In the genomic region with DNA sequence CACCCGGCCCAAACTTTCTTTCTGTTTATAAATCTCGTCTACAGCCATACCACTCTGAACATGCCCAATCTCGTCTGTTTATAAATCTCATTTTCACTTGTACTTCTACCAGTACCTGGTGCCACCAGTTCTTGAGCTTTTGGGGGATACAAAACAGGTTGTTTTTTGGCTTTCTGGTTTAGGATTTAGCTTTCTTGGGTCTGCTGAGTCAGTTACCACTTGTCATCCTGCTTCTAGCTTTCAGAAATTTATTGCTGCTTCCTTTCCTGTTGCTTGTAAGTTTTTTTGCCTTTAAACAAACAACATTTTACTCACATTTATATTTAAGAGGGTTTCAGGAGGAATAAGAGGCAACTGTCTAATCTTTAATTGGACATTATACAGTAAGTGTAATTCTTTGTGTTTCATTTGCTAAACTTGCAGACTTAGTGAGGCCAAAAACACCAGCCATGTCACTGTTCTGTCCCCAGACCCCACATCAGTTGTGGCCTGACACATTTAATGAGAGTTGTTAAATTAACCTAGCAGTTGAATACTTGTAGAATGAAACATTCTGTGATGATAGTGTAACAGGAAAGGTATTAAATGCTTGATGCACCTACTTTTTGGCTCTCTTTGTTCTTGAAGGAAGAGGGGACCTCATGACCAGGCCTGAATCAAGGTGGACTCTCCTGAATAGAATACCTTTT, we compare ENCODE assay signal across 19 cellular contexts. TPM values are rescaled to one million over a fixed set of nuclear protein-coding genes. Genes with fewer than 3 reads are reported as not detected.
A peak's percentile ranks its signal among the peaks of the same experiment; 100 is the strongest.
DNase-seq lines count a peak whose midpoint lies in the region; ATAC-seq and TF ChIP-seq lines count a peak whose summit lies in the region.
"Had no signal": no experiment of that assay in that cellular context is flagged by ENCODE, and none has a peak within 500 bp of the region (broad histone marks: within the 10 kb centered on the region; RNA-seq: fewer than 3 reads in every experiment).

No MANE protein-coding gene starts in this region.

- H3K36me3 ChIP-seq in cardiac muscle cell (peaks cover 2% of the 10 kb centered on the region), endodermal cell (ENCODE audit: control insufficient read depth, insufficient read depth, low read length) (peaks cover 61% of the 10 kb centered on the region)

- peaks cover 30% of the 10 kb centered on the region for H3K36me3 Mint-ChIP-seq in endodermal cell (ENCODE audit: low read depth)

- H3K27me3 Mint-ChIP-seq in endodermal cell (ENCODE audit: insufficient read depth) = no peaks in the 10 kb centered on the region
- H3K27me3 Mint-ChIP-seq: memory B cell had no signal

- ATAC-seq in left cardiac atrium = no peak
- no peak for ATAC-seq in GM19463 (IDR thresholded peaks at IDR 0.05; ENCODE audit: unreplicated experiment)
- ATAC-seq: gastrocnemius medialis, Panc1 had no signal

- H3K4me3 Mint-ChIP-seq in endodermal cell = no peak overlapping the region
- H3K4me3 Mint-ChIP-seq: memory B cell had no signal

- peak overlapping the region; percentile 24 for H3K27ac Mint-ChIP-seq in endodermal cell
- H3K27ac Mint-ChIP-seq: memory B cell had no signal

- H3K27ac ChIP-seq in cardiac muscle cell (peak overlapping the region; percentile 46), VCaP (peak overlapping the region; percentile 77), endodermal cell (ENCODE audit: low read depth, low read length) (no peak overlapping the region)
- H3K27ac ChIP-seq: gastrocnemius medialis had no signal

- peaks cover 9% of the 10 kb centered on the region for H3K9me3 Mint-ChIP-seq in endodermal cell
- H3K9me3 Mint-ChIP-seq: memory B cell had no signal

- intact Hi-C loops in left cardiac atrium (cut with DNase I) = no loop called here

- 91 to 94% methylated on average over 3 of the region's 3 CpGs for WGBS in endodermal cell (ENCODE audit: insufficient coverage in 1 of 2, insufficient read length in 1 of 2), 2 experiments

- no peaks in the 10 kb centered on the region for H3K9me3 ChIP-seq in cardiac muscle cell (ENCODE audit: low read depth)
- H3K9me3 ChIP-seq in endodermal cell (ENCODE audit: control insufficient read depth, low read length) = peaks cover 7% of the 10 kb centered on the region
- H3K9me3 ChIP-seq: gastrocnemius medialis, upper lobe of left lung had no signal

- peaks cover 6% of the 10 kb centered on the region for H3K4me1 Mint-ChIP-seq in endodermal cell

- peaks cover 9% of the 10 kb centered on the region for H3K4me1 ChIP-seq in cardiac muscle cell (ENCODE audit: low read depth)
- H3K4me1 ChIP-seq in endodermal cell (ENCODE audit: control insufficient read depth, insufficient read depth, low read length) = no peaks in the 10 kb centered on the region

- H3K27me3 ChIP-seq in cardiac muscle cell (no peaks in the 10 kb centered on the region), endodermal cell (ENCODE audit: control insufficient read depth, insufficient read depth, low read length, poor library complexity, severe bottlenecking) (no peaks in the 10 kb centered on the region)
- H3K27me3 ChIP-seq: gastrocnemius medialis, upper lobe of left lung had no signal

- H3K4me3 ChIP-seq in cardiac muscle cell = no peak overlapping the region
- no peak overlapping the region for H3K4me3 ChIP-seq in endodermal cell (ENCODE audit: low read length)
- H3K4me3 ChIP-seq: gastrocnemius medialis, upper lobe of left lung had no signal

- TF ChIP-seq CTCF in cardiac muscle cell (IDR thresholded peaks at IDR 0.05; ENCODE audit: low read depth, low read length) (no peak), VCaP (conservative IDR thresholded peaks at IDR 0.05) (no peak), endodermal cell (conservative IDR thresholded peaks at IDR 0.05) (no peak)

- DNase-seq in cardiac muscle cell (ENCODE audit: low read depth in 1 of 2, low spot score in 1 of 2) (no peak), left cardiac atrium (no peak), endodermal cell (no peak), DMS53 treated with DMSO at 0.1 percent for 48 hours (lab: John Stamatoyannopoulos, UW; ENCODE audit: unreplicated experiment) (no peak), retina (no peak), NCI-H446 (lab: John Stamatoyannopoulos, UW) (no peak)
- DNase-seq: activated CD4-positive, CD25-positive, alpha-beta regulatory T cell treated with anti-CD3 and anti-CD28 coated beads, Interleukin-2, amount 50 U/mL, for 72 hours; activated gamma-delta T cell; central memory CD4-positive, alpha-beta T cell; DMS153; gastrocnemius medialis; NCI-H2029; NCI-H526 treated with DMSO at 0.1 percent for 48 hours; stimulated activated CD4-positive, alpha-beta T cell treated with anti-CD3 and anti-CD28 coated beads, Interleukin-4, amount 100 ng/mL, for 4 hours; upper lobe of left lung had no signal

- H3K9ac ChIP-seq in endodermal cell (ENCODE audit: extremely low read depth, low read length, poor library complexity, severe bottlenecking) = no peak overlapping the region

RNA-seq across cellular contexts. Expression of gene NDFIP1, which starts 11.8 kb away (rescaled TPM):
- total RNA-seq in cardiac muscle cell = 83.5 and 134 TPM in 2 replicates
- 78.0 and 84.9 TPM in 2 replicates for polyA plus RNA-seq in cardiac muscle cell
- 10 to 100 TPM; 54.9 to 63.6 TPM for total RNA-seq in left cardiac atrium
- 10 to 100 TPM; 46.2 to 49.0 TPM for total RNA-seq in endodermal cell
- polyA plus RNA-seq in endodermal cell (2013, experiment 1 of 2) = 58.5 TPM
- 56.3 TPM for polyA plus RNA-seq in endodermal cell (2013, experiment 2 of 2)
